8 cellular contexts compared by ENCODE assay signal in genomic region chr1:248427851-248428533, GRCh38.
A peak's percentile ranks its signal among the peaks of the same experiment; 100 is the strongest.
ATAC-seq and TF ChIP-seq lines count a peak whose summit lies in the region.
"Not testable (repeated sequence)": the region's sequence is repeated elsewhere in the genome, so short reads cannot be mapped to it uniquely, and the experiment has no call there.

No MANE protein-coding gene starts in this region.

- H3K4me1 Mint-ChIP-seq in stimulated activated memory B cell treated with anti-CD40 and anti-IgM and Interleukin-4, amounts not matched to agents 10 μg/mL and 1 μg/mL and 100 μg/mL, for 72 hours = peaks cover 32% of the 10 kb centered on the region

- not testable (repeated sequence) for TF ChIP-seq POLR2A in GM18505 (IDR thresholded peaks at IDR 0.05; ENCODE audit: borderline replicate concordance, extremely low read depth, insufficient read depth, insufficient read length)

- H3K27ac Mint-ChIP-seq in stimulated activated memory B cell treated with anti-CD40 and anti-IgM and Interleukin-4, amounts not matched to agents 10 μg/mL and 1 μg/mL and 100 μg/mL, for 72 hours = peak overlapping the region; percentile 72

- H3K9me3 Mint-ChIP-seq in stimulated activated memory B cell treated with anti-CD40 and anti-IgM and Interleukin-4, amounts not matched to agents 10 μg/mL and 1 μg/mL and 100 μg/mL, for 72 hours = not testable (repeated sequence)

- peak overlapping the region; percentile 31 for H3K4me3 Mint-ChIP-seq in stimulated activated memory B cell treated with anti-CD40 and anti-IgM and Interleukin-4, amounts not matched to agents 10 μg/mL and 1 μg/mL and 100 μg/mL, for 72 hours

- H3K36me3 Mint-ChIP-seq in stimulated activated memory B cell treated with anti-CD40 and anti-IgM and Interleukin-4, amounts not matched to agents 10 μg/mL and 1 μg/mL and 100 μg/mL, for 72 hours = not testable (repeated sequence)

- not testable (repeated sequence) for H3K27me3 Mint-ChIP-seq in stimulated activated memory B cell treated with anti-CD40 and anti-IgM and Interleukin-4, amounts not matched to agents 10 μg/mL and 1 μg/mL and 100 μg/mL, for 72 hours

- peak; percentile 99 for ATAC-seq in GM18505 (IDR thresholded peaks at IDR 0.05; ENCODE audit: unreplicated experiment)
- peak; percentile 98 for ATAC-seq in GM19025 (IDR thresholded peaks at IDR 0.05; ENCODE audit: low read depth, unreplicated experiment)
- ATAC-seq in GM21360 (IDR thresholded peaks at IDR 0.05; ENCODE audit: unreplicated experiment) = peak; percentile 99
- ATAC-seq in GM21825 (IDR thresholded peaks at IDR 0.05; ENCODE audit: unreplicated experiment) = peak; percentile 99
- peak; percentile 98 for ATAC-seq in HG02943 (IDR thresholded peaks at IDR 0.05; ENCODE audit: low read depth, unreplicated experiment)
- peak; percentile 96 for ATAC-seq in HG03175 (IDR thresholded peaks at IDR 0.05; ENCODE audit: unreplicated experiment)
- ATAC-seq in HG03571 (IDR thresholded peaks at IDR 0.05; ENCODE audit: unreplicated experiment) = peak; percentile 89
- peak; percentile 92 for ATAC-seq in stimulated activated memory B cell treated with anti-CD40 and anti-IgM and Interleukin-4, amounts not matched to agents 10 μg/mL and 1 μg/mL and 100 μg/mL, for 72 hours

Comparison
In these comparisons a context has a peak if more than half of its experiments do, and no peak if none do; other contexts are left out.
1. Peak in every context shown above with its lines: ATAC-seq.